In the genomic region with DNA sequence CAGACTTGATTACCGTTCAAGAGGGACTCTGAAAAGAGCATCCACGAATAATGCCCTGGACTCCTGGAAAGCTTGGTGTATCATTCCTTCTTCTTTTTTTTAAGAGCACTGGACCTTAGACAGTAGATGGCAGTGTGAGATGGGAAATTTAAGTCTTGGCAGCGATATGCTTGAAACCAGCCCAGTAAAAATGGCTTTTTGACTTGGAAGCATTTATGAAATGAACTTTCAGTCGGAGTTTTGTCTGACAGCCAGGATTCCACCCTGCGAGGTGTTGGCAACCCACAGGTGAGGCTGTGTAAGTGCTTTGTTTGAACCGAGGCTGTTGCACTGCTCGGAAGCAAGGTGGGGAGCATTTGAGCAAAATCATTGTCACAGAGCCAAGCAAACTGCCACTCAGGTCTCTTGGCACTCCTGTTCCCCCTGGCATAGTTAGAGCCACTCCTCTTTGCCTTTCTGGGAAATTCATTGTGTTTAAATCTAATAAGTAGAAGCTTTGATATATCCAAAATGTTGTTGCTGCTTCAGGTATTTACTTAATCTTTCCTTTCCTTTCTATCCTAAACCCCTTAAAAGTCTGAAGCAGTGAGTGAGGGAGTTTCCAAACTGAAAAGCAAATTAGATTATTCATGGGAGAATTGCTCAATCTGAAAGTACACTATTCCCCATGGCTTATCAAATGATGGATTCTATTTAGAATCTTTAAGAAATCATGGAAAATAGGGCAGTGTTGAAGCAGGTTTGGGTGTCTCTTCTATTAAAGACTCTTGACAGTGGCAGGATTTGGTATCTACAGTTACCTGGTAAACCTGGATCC, we compare ENCODE assay signal across 9 cellular contexts.
DNase-seq lines count a peak whose midpoint lies in the region; ATAC-seq lines count a peak whose summit lies in the region.
"Had no signal": no experiment of that assay in that cellular context is flagged by ENCODE, and none has a peak within 500 bp of the region (broad histone marks: within the 10 kb centered on the region; RNA-seq: fewer than 3 reads in every experiment).

No MANE protein-coding gene starts in this region.

- ATAC-seq in GM21529 (IDR thresholded peaks at IDR 0.05; ENCODE audit: unreplicated experiment) (no peak), HG03460 (IDR thresholded peaks at IDR 0.05; ENCODE audit: unreplicated experiment) (no peak)
- ATAC-seq: GM12878 had no signal

- DNase-seq in AML-193 (lab: John Stamatoyannopoulos, UW) (peak; percentile 2 to 11), HS-27A (ENCODE audit: low read depth) (peak; percentile 0), OCI-M1 (lab: John Stamatoyannopoulos, UW) (peak; percentile 47), fibroblast of the conjunctiva (ENCODE audit: low read depth) (peak; percentile 31), retina (peak; percentile 25)
- DNase-seq in activated CD4-positive, alpha-beta T cell treated with anti-CD3 and anti-CD28 coated beads, Interleukin-2, amount 50 U/mL, for 4 hours: no peak

Comparison
In these comparisons a context has a peak if more than half of its experiments do, and no peak if none do; other contexts are left out.
1. DNase-seq: peak in AML-193 (2 of 2), HS-27A (single experiment), OCI-M1 (single experiment), fibroblast of the conjunctiva (single experiment) and retina (single experiment); none in activated CD4-positive, alpha-beta T cell treated with anti-CD3 and anti-CD28 coated beads, Interleukin-2, amount 50 U/mL, for 4 hours (0 of 2).